1 cellular context compared by ENCODE assay signal in the genomic region with DNA sequence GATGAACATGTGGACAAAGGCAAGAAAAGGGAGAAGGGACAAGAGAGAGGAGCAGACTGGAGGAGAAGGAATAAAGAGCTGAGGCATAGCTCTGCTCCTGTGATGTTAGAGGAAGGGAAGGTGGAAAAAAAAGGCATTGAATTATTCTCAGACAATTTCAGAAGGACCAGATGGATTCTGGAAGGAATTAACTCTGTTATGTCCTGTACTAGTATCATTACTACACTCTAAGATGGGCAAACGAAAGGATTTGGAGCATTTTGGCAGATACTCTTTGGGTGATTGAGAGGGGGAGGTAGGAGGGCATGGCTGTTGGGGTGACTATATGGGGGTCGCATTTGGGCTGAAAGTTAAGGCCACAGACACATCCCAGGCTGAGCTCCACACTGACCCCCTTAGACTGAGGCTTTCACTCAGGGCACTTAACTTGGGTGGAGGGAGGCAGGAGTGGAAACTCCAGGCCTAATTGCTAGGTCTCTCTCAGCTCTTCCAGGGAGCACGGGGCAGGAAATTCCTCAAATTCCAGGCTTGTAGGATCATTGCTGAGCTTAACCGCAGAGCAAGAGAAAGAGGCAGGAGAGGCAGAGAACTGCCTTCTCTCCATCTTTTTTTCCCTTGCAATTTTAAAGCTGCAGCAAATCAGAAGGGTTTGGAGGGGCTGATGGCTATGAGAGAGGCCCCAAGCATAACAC.
A peak's percentile ranks its signal among the peaks of the same experiment; 100 is the strongest.
TF ChIP-seq lines count a peak whose summit lies in the region.

No MANE protein-coding gene starts in this region.

TF ChIP-seq in HEK293, 187 proteins besides CTCF, POLR2A, EP300 and RAD21 (continued from another document):
- TF ChIP-seq ZNF660 (tag by site-specific recombination; IDR thresholded peaks at IDR 0.05) (peak; percentile 85; the same call in 1 of the 2 replicates), ZNF366 (tag by site-specific recombination; conservative IDR thresholded peaks at IDR 0.05) (peak; percentile 88), ZBTB10 (tag by site-specific recombination; IDR thresholded peaks at IDR 0.05) (no peak), SP7 (tag by site-specific recombination; IDR thresholded peaks at IDR 0.05) (peak; percentile 97), ZNF311 (tag by site-specific recombination; IDR thresholded peaks at IDR 0.05; ENCODE audit: borderline replicate concordance) (no peak), ZEB2 (tag by site-specific recombination; IDR thresholded peaks at IDR 0.05) (peak; percentile 81), ZNF362 (tag by site-specific recombination; IDR thresholded peaks at IDR 0.05) (peak; percentile 84), ZNF561 (tag by site-specific recombination; IDR thresholded peaks at IDR 0.05; ENCODE audit: borderline replicate concordance) (no peak), ZXDB (tag by site-specific recombination; IDR thresholded peaks at IDR 0.05) (peak; percentile 54; the same call in 1 of the 2 replicates), ZNF621 (tag by site-specific recombination; IDR thresholded peaks at IDR 0.05) (no peak), GLIS1 (tag by site-specific recombination; IDR thresholded peaks at IDR 0.05) (peak; percentile 72), HOXD13 (CRISPR knock-in tag; IDR thresholded peaks at IDR 0.05; ENCODE audit: borderline replicate concordance) (no peak), ZBTB17 (tag by site-specific recombination; IDR thresholded peaks at IDR 0.05) (peak; percentile 80), ZNF341 (tag by site-specific recombination; IDR thresholded peaks at IDR 0.05; ENCODE audit: low read depth) (peak; percentile 88), ZNF394 (tag by site-specific recombination; IDR thresholded peaks at IDR 0.05; ENCODE audit: borderline replicate concordance) (peak; percentile 64; the same call in 1 of the 2 replicates), PRDM1 (tag by site-specific recombination; IDR thresholded peaks at IDR 0.05) (peak; percentile 96), ZSCAN23 (tag by site-specific recombination; IDR thresholded peaks at IDR 0.05) (no peak), ZNF398 (tag by site-specific recombination; IDR thresholded peaks at IDR 0.05) (peak; percentile 25; the same call in 1 of the 2 replicates), ZNF146 (tag by site-specific recombination; IDR thresholded peaks at IDR 0.05) (no peak), ZNF629 (tag by site-specific recombination; IDR thresholded peaks at IDR 0.05) (peak; percentile 59), PRDM10 (tag by site-specific recombination; IDR thresholded peaks at IDR 0.05) (peak; percentile 22; the same call in 1 of the 2 replicates), ZNF211 (tag by site-specific recombination; IDR thresholded peaks at IDR 0.05; ENCODE audit: low read depth) (no peak), ZBTB48 (tag by site-specific recombination; IDR thresholded peaks at IDR 0.05) (peak; percentile 39; the same call in 1 of the 2 replicates), ZNF600 (tag by site-specific recombination; IDR thresholded peaks at IDR 0.05) (peak; percentile 32; the same call in 1 of the 2 replicates), KLF10 (tag by site-specific recombination; IDR thresholded peaks at IDR 0.05) (peak; percentile 46; the same call in 1 of the 2 replicates)
- TF ChIP-seq, protein P1, sequence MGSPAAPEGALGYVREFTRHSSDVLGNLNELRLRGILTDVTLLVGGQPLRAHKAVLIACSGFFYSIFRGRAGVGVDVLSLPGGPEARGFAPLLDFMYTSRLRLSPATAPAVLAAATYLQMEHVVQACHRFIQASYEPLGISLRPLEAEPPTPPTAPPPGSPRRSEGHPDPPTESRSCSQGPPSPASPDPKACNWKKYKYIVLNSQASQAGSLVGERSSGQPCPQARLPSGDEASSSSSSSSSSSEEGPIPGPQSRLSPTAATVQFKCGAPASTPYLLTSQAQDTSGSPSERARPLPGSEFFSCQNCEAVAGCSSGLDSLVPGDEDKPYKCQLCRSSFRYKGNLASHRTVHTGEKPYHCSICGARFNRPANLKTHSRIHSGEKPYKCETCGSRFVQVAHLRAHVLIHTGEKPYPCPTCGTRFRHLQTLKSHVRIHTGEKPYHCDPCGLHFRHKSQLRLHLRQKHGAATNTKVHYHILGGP (tag by site-specific recombination; IDR thresholded peaks at IDR 0.05): no peak
- TF ChIP-seq, protein P2, sequence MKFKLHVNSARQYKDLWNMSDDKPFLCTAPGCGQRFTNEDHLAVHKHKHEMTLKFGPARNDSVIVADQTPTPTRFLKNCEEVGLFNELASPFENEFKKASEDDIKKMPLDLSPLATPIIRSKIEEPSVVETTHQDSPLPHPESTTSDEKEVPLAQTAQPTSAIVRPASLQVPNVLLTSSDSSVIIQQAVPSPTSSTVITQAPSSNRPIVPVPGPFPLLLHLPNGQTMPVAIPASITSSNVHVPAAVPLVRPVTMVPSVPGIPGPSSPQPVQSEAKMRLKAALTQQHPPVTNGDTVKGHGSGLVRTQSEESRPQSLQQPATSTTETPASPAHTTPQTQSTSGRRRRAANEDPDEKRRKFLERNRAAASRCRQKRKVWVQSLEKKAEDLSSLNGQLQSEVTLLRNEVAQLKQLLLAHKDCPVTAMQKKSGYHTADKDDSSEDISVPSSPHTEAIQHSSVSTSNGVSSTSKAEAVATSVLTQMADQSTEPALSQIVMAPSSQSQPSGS (tag by site-specific recombination; IDR thresholded peaks at IDR 0.05; ENCODE audit: low read depth): no peak
- TF ChIP-seq, protein P3, sequence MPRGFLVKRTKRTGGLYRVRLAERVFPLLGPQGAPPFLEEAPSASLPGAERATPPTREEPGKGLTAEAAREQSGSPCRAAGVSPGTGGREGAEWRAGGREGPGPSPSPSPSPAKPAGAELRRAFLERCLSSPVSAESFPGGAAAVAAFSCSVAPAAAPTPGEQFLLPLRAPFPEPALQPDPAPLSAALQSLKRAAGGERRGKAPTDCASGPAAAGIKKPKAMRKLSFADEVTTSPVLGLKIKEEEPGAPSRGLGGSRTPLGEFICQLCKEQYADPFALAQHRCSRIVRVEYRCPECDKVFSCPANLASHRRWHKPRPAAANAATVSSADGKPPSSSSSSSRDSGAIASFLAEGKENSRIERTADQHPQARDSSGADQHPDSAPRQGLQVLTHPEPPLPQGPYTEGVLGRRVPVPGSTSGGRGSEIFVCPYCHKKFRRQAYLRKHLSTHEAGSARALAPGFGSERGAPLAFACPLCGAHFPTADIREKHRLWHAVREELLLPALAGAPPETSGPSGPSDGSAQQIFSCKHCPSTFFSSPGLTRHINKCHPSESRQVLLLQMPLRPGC (tag by site-specific recombination; IDR thresholded peaks at IDR 0.05): 0 out of 2 replicates have a peak, but pooled peaks have one; percentile 28
